34 cellular contexts compared by ENCODE assay signal in genomic region chr1:190491404-190491803, GRCh38. TPM values are rescaled to one million over a fixed set of nuclear protein-coding genes. Genes with fewer than 3 reads are reported as not detected.
"Had no signal": no experiment of that assay in that cellular context is flagged by ENCODE, and none has a peak within 500 bp of the region (broad histone marks: within the 10 kb centered on the region; RNA-seq: fewer than 3 reads in every experiment).

No MANE protein-coding gene starts in this region.

- ATAC-seq: foreskin keratinocyte; gastroesophageal sphincter; heart right ventricle; left cardiac atrium; left lung; mucosa of descending colon; natural killer cell treated with Interleukin-12 subunit alpha and Interleukin-12 subunit beta and Interleukin-15 and Interleukin-18, amount 100 ng/mL, for 72 hours; sciatic nerve; stimulated activated memory B cell treated with anti-CD40 and anti-IgM and Interleukin-4, amounts not matched to agents 10 μg/mL and 1 μg/mL and 100 μg/mL, for 72 hours; stimulated activated naive CD8-positive, alpha-beta T cell treated with anti-CD3 and anti-CD28 coated beads, Interleukin-15, Interleukin-2, amounts not matched to agents 100 U/mL and 50 U/mL, for 24 hours; upper lobe of right lung had no signal

- H3K36me3 ChIP-seq: esophagus muscularis mucosa, gastroesophageal sphincter, heart right ventricle, left lung, neural progenitor cell, prostate gland, right atrium auricular region, thoracic aorta, tibial nerve, upper lobe of right lung, uterus had no signal

- H3K9me3 ChIP-seq: esophagus muscularis mucosa, gastroesophageal sphincter, heart right ventricle, left lung, mucosa of descending colon, prostate gland, right atrium auricular region, thoracic aorta, tibial nerve, upper lobe of right lung, uterus had no signal

- H3K27ac ChIP-seq: dorsolateral prefrontal cortex, esophagus muscularis mucosa, foreskin keratinocyte, gastroesophageal sphincter, heart right ventricle, left lung, neural progenitor cell, parathyroid adenoma, prostate gland, right atrium auricular region, thoracic aorta, tibial nerve, upper lobe of right lung, uterus had no signal

- H3K27me3 Mint-ChIP-seq: naive B cell; natural killer cell treated with Interleukin-12 subunit alpha and Interleukin-12 subunit beta and Interleukin-15 and Interleukin-18, amount 100 ng/mL, for 72 hours; stimulated activated memory B cell treated with anti-CD40 and anti-IgM and Interleukin-4, amounts not matched to agents 10 μg/mL and 1 μg/mL and 100 μg/mL, for 72 hours had no signal

- H3K4me3 ChIP-seq: dorsolateral prefrontal cortex, esophagus muscularis mucosa, gastroesophageal sphincter, heart right ventricle, left lung, mucosa of descending colon, neural progenitor cell, prostate gland, right atrium auricular region, smooth muscle cell, thoracic aorta, tibial nerve, upper lobe of right lung, uterus had no signal

- H3K27me3 ChIP-seq: dorsolateral prefrontal cortex, esophagus muscularis mucosa, foreskin keratinocyte, gastroesophageal sphincter, heart right ventricle, left lung, neural progenitor cell, right atrium auricular region, tibial nerve, upper lobe of right lung, uterus had no signal

- H3K4me2 ChIP-seq: neural progenitor cell, smooth muscle cell had no signal

- H3K27ac Mint-ChIP-seq: mesothelial cell of epicardium; naive B cell; natural killer cell treated with Interleukin-12 subunit alpha and Interleukin-12 subunit beta and Interleukin-15 and Interleukin-18, amount 100 ng/mL, for 72 hours; neural progenitor cell; stimulated activated memory B cell treated with anti-CD40 and anti-IgM and Interleukin-4, amounts not matched to agents 10 μg/mL and 1 μg/mL and 100 μg/mL, for 72 hours had no signal

- H3K79me2 ChIP-seq: parathyroid adenoma had no signal

- H3K9me3 Mint-ChIP-seq: mesothelial cell of epicardium, neural progenitor cell had no signal

- H3K4me3 Mint-ChIP-seq: mesothelial cell of epicardium; naive B cell; natural killer cell treated with Interleukin-12 subunit alpha and Interleukin-12 subunit beta and Interleukin-15 and Interleukin-18, amount 100 ng/mL, for 72 hours; neural progenitor cell; stimulated activated memory B cell treated with anti-CD40 and anti-IgM and Interleukin-4, amounts not matched to agents 10 μg/mL and 1 μg/mL and 100 μg/mL, for 72 hours had no signal

- H3K4me1 ChIP-seq: esophagus muscularis mucosa, foreskin keratinocyte, gastroesophageal sphincter, heart right ventricle, left lung, neural progenitor cell, parathyroid adenoma, prostate gland, right atrium auricular region, tibial nerve, upper lobe of right lung, uterus had no signal

- H2AFZ ChIP-seq: parathyroid adenoma had no signal

- H3K4me1 Mint-ChIP-seq: mesothelial cell of epicardium; naive B cell; neural progenitor cell; stimulated activated memory B cell treated with anti-CD40 and anti-IgM and Interleukin-4, amounts not matched to agents 10 μg/mL and 1 μg/mL and 100 μg/mL, for 72 hours had no signal

- H3K36me3 Mint-ChIP-seq: mesothelial cell of epicardium; naive B cell; natural killer cell treated with Interleukin-12 subunit alpha and Interleukin-12 subunit beta and Interleukin-15 and Interleukin-18, amount 100 ng/mL, for 72 hours; neural progenitor cell; stimulated activated memory B cell treated with anti-CD40 and anti-IgM and Interleukin-4, amounts not matched to agents 10 μg/mL and 1 μg/mL and 100 μg/mL, for 72 hours had no signal

- H3K9ac ChIP-seq: neural progenitor cell, parathyroid adenoma had no signal

- DNase-seq: dorsolateral prefrontal cortex; effector CD4-positive, alpha-beta T cell; foreskin keratinocyte; heart right ventricle; hippocampal formation; left cardiac atrium; left lung; mesenchymal stem cell; mucosa of descending colon; naive B cell; stimulated activated CD4-positive, alpha-beta T cell treated with anti-CD3 and anti-CD28 coated beads, Interleukin-12 subunit alpha, Interleukin-12 subunit beta, amount 100 ng/mL, for 4 hours; stimulated activated CD4-positive, alpha-beta T cell treated with anti-CD3 and anti-CD28 coated beads, Interleukin-1b, Interleukin-23, amount 100 ng/mL, for 48 hours; stimulated activated CD4-positive, alpha-beta T cell treated with anti-CD3 and anti-CD28 coated beads, Interleukin-4, amount 100 ng/mL, for 1 hour; stimulated activated naive CD8-positive, alpha-beta T cell treated with anti-CD3 and anti-CD28 coated beads, Interleukin-15, Interleukin-2, amounts not matched to agents 100 U/mL and 50 U/mL, for 24 hours; substantia nigra; upper lobe of right lung; uterus had no signal

RNA-seq across cellular contexts. Expression of gene BRINP3, which starts 13.7 kb away (rescaled TPM):
- total RNA-seq: endothelial cell of umbilical vein; epithelial cell of proximal tubule; foreskin keratinocyte; lung microvascular endothelial cell; natural killer cell treated with Interleukin-12 subunit alpha and Interleukin-12 subunit beta and Interleukin-15 and Interleukin-18, amount 100 ng/mL, for 72 hours; osteoblast; smooth muscle cell had no signal
- polyA plus RNA-seq: endothelial cell of umbilical vein, foreskin keratinocyte, smooth muscle cell had no signal
